9 cellular contexts compared by ENCODE assay signal in the genomic region with DNA sequence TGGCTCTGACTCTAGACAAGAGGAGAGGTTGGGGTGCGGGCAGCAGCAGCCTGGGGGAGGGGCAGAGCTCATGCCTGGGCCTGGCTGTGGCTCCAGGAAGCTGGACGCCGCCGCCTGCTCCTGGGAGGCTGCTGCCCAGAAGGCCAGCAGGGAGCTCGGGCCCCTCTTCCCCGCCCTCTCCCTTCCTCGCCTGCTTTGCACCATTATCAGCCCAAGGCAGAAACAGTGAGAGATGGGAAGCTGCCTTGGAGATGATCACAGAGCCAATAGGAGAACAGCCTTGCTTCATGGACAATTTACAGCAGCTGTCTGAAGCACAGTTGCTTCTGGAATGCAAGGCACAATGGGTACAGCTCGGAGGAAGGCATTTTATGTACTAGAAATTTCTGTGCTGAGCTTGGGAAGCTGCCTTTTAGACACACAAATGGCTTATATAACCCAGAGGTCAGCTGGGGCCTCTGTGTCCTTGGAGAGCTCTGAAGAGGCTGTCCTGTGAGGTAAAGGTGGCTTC. TPM values are rescaled to one million over a fixed set of nuclear protein-coding genes. Genes with fewer than 3 reads are reported as not detected.
A peak's percentile ranks its signal among the peaks of the same experiment; 100 is the strongest.
DNase-seq lines count a peak whose midpoint lies in the region; ATAC-seq and TF ChIP-seq lines count a peak whose summit lies in the region.
"Had no signal": no experiment of that assay in that cellular context is flagged by ENCODE, and none has a peak within 500 bp of the region (broad histone marks: within the 10 kb centered on the region; RNA-seq: fewer than 3 reads in every experiment).

No MANE protein-coding gene starts in this region.

- no peaks in the 10 kb centered on the region for H3K36me3 ChIP-seq in breast epithelium

- H3K4me3 ChIP-seq in breast epithelium (peak overlapping the region in 1 of 3 donors; percentile 22), fibroblast of the aortic adventitia (ENCODE audit: low read depth, low read length) (no peak overlapping the region)

- H3K27ac ChIP-seq in breast epithelium: peak overlapping the region; percentile 76 to 88

- no peak for TF ChIP-seq POLR2A in breast epithelium (IDR thresholded peaks at IDR 0.05)

- H3K4me1 Mint-ChIP-seq in MCF 10A (ENCODE audit: insufficient read depth, unreplicated experiment) (peaks cover 5% of the 10 kb centered on the region), nephron progenitor cell (peaks cover 59% of the 10 kb centered on the region)

- H3K4me1 ChIP-seq in breast epithelium: peaks cover 4 to 13% of the 10 kb centered on the region in 2 donors

- H3K27ac Mint-ChIP-seq in MCF 10A (ENCODE audit: low read depth, unreplicated experiment) (no peak overlapping the region), nephron progenitor cell (peak overlapping the region; percentile 47)
- H3K27ac Mint-ChIP-seq: naive thymus-derived CD4-positive, alpha-beta T cell had no signal

- H3K27me3 ChIP-seq in breast epithelium: no peaks in the 10 kb centered on the region

- TF ChIP-seq CTCF in breast epithelium (IDR thresholded peaks at IDR 0.05) (no peak), MCF 10A (IDR thresholded peaks at IDR 0.05; ENCODE audit: unreplicated experiment) (no peak), fibroblast of the aortic adventitia (IDR thresholded peaks at IDR 0.05; ENCODE audit: insufficient read depth, low read length) (no peak), nephron progenitor cell (IDR thresholded peaks at IDR 0.05) (no peak)

- H3K9me3 Mint-ChIP-seq in MCF 10A (ENCODE audit: unreplicated experiment) (peaks cover 6% of the 10 kb centered on the region), nephron progenitor cell (peaks cover 32% of the 10 kb centered on the region)

- ATAC-seq in GM21360 (IDR thresholded peaks at IDR 0.05; ENCODE audit: unreplicated experiment) (no peak), GM21515 (IDR thresholded peaks at IDR 0.05; ENCODE audit: unreplicated experiment) (no peak), HG03378 (IDR thresholded peaks at IDR 0.05; ENCODE audit: unreplicated experiment) (no peak)
- ATAC-seq: naive thymus-derived CD4-positive, alpha-beta T cell had no signal

- no TSS peak for BruUV-seq in MCF 10A (replicated peaks; lab: Mats Ljungman, UMichigan)

- H3K36me3 Mint-ChIP-seq in MCF 10A (ENCODE audit: insufficient read depth, unreplicated experiment) (peaks cover 4% of the 10 kb centered on the region), nephron progenitor cell (ENCODE audit: low read depth) (peaks cover 4% of the 10 kb centered on the region)
- H3K36me3 Mint-ChIP-seq: naive thymus-derived CD4-positive, alpha-beta T cell had no signal

- no peak overlapping the region for H3K4me3 Mint-ChIP-seq in MCF 10A (ENCODE audit: unreplicated experiment)
- H3K4me3 Mint-ChIP-seq in nephron progenitor cell: peak overlapping the region; percentile 26
- H3K4me3 Mint-ChIP-seq: naive thymus-derived CD4-positive, alpha-beta T cell had no signal

- peak in 1 of 2 donors; percentile 58 for DNase-seq in breast epithelium (ENCODE audit: low spot score in 2 of 2)
- DNase-seq in MCF 10A (ENCODE audit: unreplicated experiment): no peak
- DNase-seq in fibroblast of the aortic adventitia (ENCODE audit: low read depth): peak; percentile 49
- DNase-seq in nephron progenitor cell: peak; percentile 75
- no peak for DNase-seq in NCI-H2081 (lab: John Stamatoyannopoulos, UW)
- DNase-seq: naive thymus-derived CD4-positive, alpha-beta T cell had no signal

- H3K9me3 ChIP-seq in breast epithelium: no peaks in the 10 kb centered on the region

- intact Hi-C loops in breast epithelium (cut with DNase I; ENCODE audit: low total_unique reads): no loop called here
- intact Hi-C loops in MCF 10A (cut with micrococcal nuclease): no loop called here

- H3K27me3 Mint-ChIP-seq in MCF 10A (ENCODE audit: insufficient read depth, unreplicated experiment) (no peaks in the 10 kb centered on the region), nephron progenitor cell (ENCODE audit: low read depth, poor library complexity) (no peaks in the 10 kb centered on the region)

- CTCF ChIA-PET in MCF 10A (lab: Yijun Ruan, JAX): interaction anchor here (0.6 to 0.7 kb wide), 2 partner anchors 10 to 552 kb away, joined by 3 read pairs; no protein-coding TSS in a partner anchor

- POLR2A ChIA-PET in MCF 10A (lab: Yijun Ruan, JAX): no interaction called here

RNA-seq across cellular contexts. Expression of a gene that starts 55.3 kb away (rescaled TPM):
- 100 to 1,000 TPM in 1 of 3 donors, 10 to 100 TPM in 1, 1 to 10 TPM in 1; 8.2 to 116 (median 63.6) TPM for total RNA-seq in breast epithelium
- 0.42 and 1.0 TPM in 2 replicates for total RNA-seq in MCF 10A (2022)
- 4.2 TPM in 1 of 2 replicates, not detected in the other for total RNA-seq in fibroblast of the aortic adventitia (ENCODE audit: low replicate concordance)

Comparison
In these comparisons a context has a peak if more than half of its experiments do, and no peak if none do; other contexts are left out.
1. DNase-seq: peak in fibroblast of the aortic adventitia (single experiment) and nephron progenitor cell (single experiment); none in MCF 10A (single experiment) and NCI-H2081 (0 of 2).